Comparison of ENCODE assay signal across 12 cellular contexts in genomic region chr6:133955136-133955576, GRCh38. TPM values are rescaled to one million over a fixed set of nuclear protein-coding genes. Genes with fewer than 3 reads are reported as not detected.
A peak's percentile ranks its signal among the peaks of the same experiment; 100 is the strongest.
DNase-seq lines count a peak whose midpoint lies in the region; ATAC-seq, FAIRE-seq and TF ChIP-seq lines count a peak whose summit lies in the region.
"Had no signal": no experiment of that assay in that cellular context is flagged by ENCODE, and none has a peak within 500 bp of the region (broad histone marks: within the 10 kb centered on the region; RNA-seq: fewer than 3 reads in every experiment).

No MANE protein-coding gene starts in this region.

- H3K36me3 ChIP-seq in DND-41 (ENCODE audit: insufficient read depth, low read length) (no peaks in the 10 kb centered on the region; the same call in 1 of the 2 replicates), Karpas-422 (ENCODE audit: insufficient read depth, low read length) (no peaks in the 10 kb centered on the region), K562 (ENCODE audit: control insufficient read depth, insufficient read depth, low read length) (peaks cover 12% of the 10 kb centered on the region; the same call in 2 of the 3 replicates)

- WGBS in K562 (ENCODE audit: insufficient coverage, low coverage, missing lambda C conversion rate): 0% methylated on average over 5 of the region's 5 CpGs

- intact Hi-C loops in K562 (cut with micrococcal nuclease): loop anchor here (10.0 kb wide), 1 partner anchor 1230 kb away; the partner anchor contains the start of gene MYB

- peak overlapping the region; percentile 100 for H3K4me3 Mint-ChIP-seq in natural killer cell treated with Interleukin-12 subunit alpha and Interleukin-12 subunit beta and Interleukin-15 and Interleukin-18, amount 100 ng/mL, for 72 hours

- no peaks in the 10 kb centered on the region for H3K27me3 Mint-ChIP-seq in natural killer cell treated with Interleukin-12 subunit alpha and Interleukin-12 subunit beta and Interleukin-15 and Interleukin-18, amount 100 ng/mL, for 72 hours

- no peak for TF ChIP-seq RAD21 in K562 (CRISPR knock-in tag; conservative IDR thresholded peaks at IDR 0.05 in 1 of 2, IDR thresholded peaks at IDR 0.05 in 1 of 2)

- H3K9me3 ChIP-seq in DND-41 (ENCODE audit: insufficient read depth, low read length, severe bottlenecking): no peaks in the 10 kb centered on the region
- no peaks in the 10 kb centered on the region for H3K9me3 ChIP-seq in Karpas-422 (ENCODE audit: low read length)
- no peaks in the 10 kb centered on the region for H3K9me3 ChIP-seq in K562 (replicated peaks; ENCODE audit: control insufficient read depth, insufficient read depth, low read depth, low read length)

- no peak for TF ChIP-seq CTCF in DND-41 (IDR thresholded peaks at IDR 0.05; ENCODE audit: borderline replicate concordance, extremely low read depth, low read length, poor library complexity, severe bottlenecking)
- TF ChIP-seq CTCF in K562 (IDR thresholded peaks at IDR 0.05 in 2 of 3, conservative IDR thresholded peaks at IDR 0.05 in 1 of 3; ENCODE audit: insufficient read depth in 2 of 3, low read depth in 1 of 3, low read length in 3 of 3): no peak

- no peaks in the 10 kb centered on the region for H3K9me2 ChIP-seq in Karpas-422 (replicated peaks; ENCODE audit: insufficient read depth, low read length)

- H3K9ac ChIP-seq in DND-41 (ENCODE audit: low read depth, low read length): peak overlapping the region; percentile 23; the same call in 1 of the 2 replicates
- H3K9ac ChIP-seq in Karpas-422 (ENCODE audit: low read length): peak overlapping the region; percentile 86
- peak overlapping the region; percentile 73 to 78 for H3K9ac ChIP-seq in K562 (ENCODE audit: insufficient read depth in 1 of 2, low read depth in 2 of 2, low read length in 2 of 2)
- H3K9ac ChIP-seq: parathyroid adenoma had no signal

- DNase-seq in DND-41 (no peak), Karpas-422 (no peak), K562 (ENCODE audit: extremely low read depth in 1 of 4, low spot score in 3 of 4) (peak in 1 of 4 experiments; percentile 67)
- no peak for DNase-seq in natural killer cell treated with Interleukin-12 subunit alpha and Interleukin-12 subunit beta and Interleukin-15 and Interleukin-18, amount 100 ng/mL, for 72 hours (ENCODE audit: low spot score)
- DNase-seq in stimulated activated CD4-positive, alpha-beta T cell treated with anti-CD3 and anti-CD28 coated beads, Interleukin-2, amount 100 ng/mL, for 24 hours: no peak
- DNase-seq in stimulated activated CD4-positive, alpha-beta T cell treated with anti-CD3 and anti-CD28 coated beads, Interleukin-15, amount 100 ng/mL, for 24 hours: no peak
- DNase-seq: DMS79 treated with DMSO at 0.1 percent for 48 hours, islet precursor cell, NCI-H774, T-helper 9 cell had no signal

- peak overlapping the region in 1 of 2 experiments; percentile 85; a peak in 1 of 4 replicates for H3K4me3 ChIP-seq in DND-41 (ENCODE audit: low read depth in 1 of 2, low read length in 2 of 2)
- H3K4me3 ChIP-seq in Karpas-422 (ENCODE audit: low read length): peak overlapping the region; percentile 89
- H3K4me3 ChIP-seq in K562: peak overlapping the region; percentile 92

- no peaks in the 10 kb centered on the region for H3K9me3 Mint-ChIP-seq in natural killer cell treated with Interleukin-12 subunit alpha and Interleukin-12 subunit beta and Interleukin-15 and Interleukin-18, amount 100 ng/mL, for 72 hours

- H3K9me1 ChIP-seq in K562 (ENCODE audit: control insufficient read depth, insufficient read depth, low read length): no peaks in the 10 kb centered on the region

- in situ Hi-C loops in K562 (cut with MboI): no loop called here

- CTCF ChIA-PET in K562 (lab: Yijun Ruan, JAX; ENCODE audit: low intra/inter-chr PET ratio): no interaction called here

- POLR2A ChIA-PET in K562 (lab: Yijun Ruan, JAX): interaction anchor here (0.6 to 3.7 kb wide), 9 partner anchors 9 to 298 kb away, joined by 3 to 19 read pairs (median 4); no protein-coding TSS in a partner anchor

- peak; percentile 52; the same call in 1 of the 2 replicates for TF ChIP-seq POLR2A in K562 (conservative IDR thresholded peaks at IDR 0.05)

- no peak for TF ChIP-seq EP300 in K562 (IDR thresholded peaks at IDR 0.05; ENCODE audit: low read length)

- peaks cover 70% of the 10 kb centered on the region for H3K79me2 ChIP-seq in DND-41 (ENCODE audit: insufficient read depth, low read length)
- peaks cover 72% of the 10 kb centered on the region for H3K79me2 ChIP-seq in Karpas-422 (ENCODE audit: low read length)
- peaks cover 83% of the 10 kb centered on the region for H3K79me2 ChIP-seq in K562 (ENCODE audit: control insufficient read depth, insufficient read depth, low read length)

- H3K4me1 ChIP-seq in DND-41 (ENCODE audit: insufficient read depth, low read length): peaks cover 41% of the 10 kb centered on the region
- H3K4me1 ChIP-seq in Karpas-422 (ENCODE audit: low read length): peaks cover 54% of the 10 kb centered on the region
- H3K4me1 ChIP-seq in K562 (replicated peaks in 1 of 2; ENCODE audit: control insufficient read depth in 2 of 2, insufficient read depth in 2 of 2, low read length in 2 of 2): peaks cover 21 to 24% of the 10 kb centered on the region in 2 experiments
- H3K4me1 ChIP-seq: parathyroid adenoma had no signal

- no peak for ATAC-seq in DND-41 (ENCODE audit: insufficient read depth, low read depth)
- ATAC-seq in K562: peak; percentile 22
- ATAC-seq in natural killer cell treated with Interleukin-12 subunit alpha and Interleukin-12 subunit beta and Interleukin-15 and Interleukin-18, amount 100 ng/mL, for 72 hours: no peak
- no peak for ATAC-seq in HG02798 (IDR thresholded peaks at IDR 0.05; ENCODE audit: poor library complexity, unreplicated experiment)

- peak overlapping the region; percentile 93 to 95 for H3K27ac Mint-ChIP-seq in natural killer cell treated with Interleukin-12 subunit alpha and Interleukin-12 subunit beta and Interleukin-15 and Interleukin-18, amount 100 ng/mL, for 72 hours

- no TSS peak for BruUV-seq in K562 (replicated peaks; lab: Mats Ljungman, UMichigan)

- peaks cover 57 to 63% of the 10 kb centered on the region in 2 donors for H3K4me1 Mint-ChIP-seq in natural killer cell treated with Interleukin-12 subunit alpha and Interleukin-12 subunit beta and Interleukin-15 and Interleukin-18, amount 100 ng/mL, for 72 hours (ENCODE audit: low read depth in 2 of 2)

- H3K27ac ChIP-seq in DND-41 (ENCODE audit: low read length) (no peak overlapping the region), Karpas-422 (ENCODE audit: low read length) (peak overlapping the region; percentile 65), K562 (ENCODE audit: extremely low read depth, low read depth, low read length) (peak overlapping the region; percentile 87)
- H3K27ac ChIP-seq: parathyroid adenoma had no signal

- H3K36me3 Mint-ChIP-seq in natural killer cell treated with Interleukin-12 subunit alpha and Interleukin-12 subunit beta and Interleukin-15 and Interleukin-18, amount 100 ng/mL, for 72 hours: no peaks in the 10 kb centered on the region

- H4K20me1 ChIP-seq in DND-41 (ENCODE audit: insufficient read depth, low read length) (peaks cover 42% of the 10 kb centered on the region), Karpas-422 (ENCODE audit: insufficient read depth, low read depth, low read length) (peaks cover 37% of the 10 kb centered on the region; the same call in 1 of the 2 replicates), K562 (replicated peaks; ENCODE audit: control insufficient read depth, insufficient read depth, low read length) (no peaks in the 10 kb centered on the region)

- no peak for FAIRE-seq in K562 (lab: Jason Lieb, UNC)

- H3K27me3 ChIP-seq in DND-41 (ENCODE audit: insufficient read depth, low read length, poor library complexity) (peaks cover 20% of the 10 kb centered on the region), Karpas-422 (ENCODE audit: low read length) (no peaks in the 10 kb centered on the region), K562 (ENCODE audit: control insufficient read depth in 2 of 2, insufficient read depth in 2 of 2, low read length in 2 of 2) (no peaks in the 10 kb centered on the region)

- H2AFZ ChIP-seq in DND-41 (ENCODE audit: low read depth, low read length): no peak overlapping the region
- no peak overlapping the region for H2AFZ ChIP-seq in Karpas-422 (ENCODE audit: low read length)
- H2AFZ ChIP-seq in K562 (ENCODE audit: low read depth, low read length): no peak overlapping the region
- H2AFZ ChIP-seq: parathyroid adenoma had no signal

- peak overlapping the region; percentile 99 for H3K4me2 ChIP-seq in DND-41 (ENCODE audit: insufficient read depth, low read length)
- H3K4me2 ChIP-seq in Karpas-422 (ENCODE audit: low read depth, low read length, poor library complexity, severe bottlenecking): peak overlapping the region; percentile 83
- H3K4me2 ChIP-seq in K562 (ENCODE audit: insufficient read depth, low read length): peak overlapping the region; percentile 99

TF ChIP-seq in K562, 482 proteins besides CTCF, POLR2A, EP300 and RAD21 (continues in another document):
- TF ChIP-seq MEF2A (IDR thresholded peaks at IDR 0.05; ENCODE audit: control insufficient read depth, low read depth, low read length): no peak
- TF ChIP-seq EZH2 (IDR thresholded peaks at IDR 0.05; ENCODE audit: borderline replicate concordance, low read depth, low read length): no peak
- no peak for TF ChIP-seq MAZ (CRISPR knock-in tag; conservative IDR thresholded peaks at IDR 0.05 in 1 of 2, IDR thresholded peaks at IDR 0.05 in 1 of 2)
- no peak for TF ChIP-seq SMARCB1 (IDR thresholded peaks at IDR 0.05; ENCODE audit: insufficient read length, low read depth)

RNA-seq across cellular contexts. Expression of gene TBPL1, which starts 2.1 kb away (rescaled TPM):
- total RNA-seq in Karpas-422 (2014; rRNA removed; shearing (Covaris generic); ENCODE audit: low replicate concordance): 45.6 and 161 TPM in 2 replicates
- total RNA-seq in K562 (2011; cell fraction: chromatin; rRNA removed; ENCODE audit: low replicate concordance): 34.2 and 47.0 TPM in 2 replicates
- 15.3 and 15.9 TPM in 2 replicates for total RNA-seq in K562 (2011; cell fraction: nucleolus; rRNA removed)
- total RNA-seq in K562 (2011; cell fraction: nucleoplasm; rRNA removed): 30.6 and 43.0 TPM in 2 replicates
- total RNA-seq in K562 (2014; rRNA removed) (78.1 and 103 TPM in 2 replicates), K562 (2014; rRNA removed; fragmentation: Illumina TruSeq; extraction: Trizol) (130 and 152 TPM in 2 replicates), K562 (2015; rRNA removed; fragmentation: Illumina TruSeq; extraction: Trizol) (93.9 and 100 TPM in 2 replicates), K562 (2021) (117 and 122 TPM in 2 replicates)
- polyA plus RNA-seq in K562 (2011; rRNA removed) (97.4 and 152 TPM in 2 replicates), K562 (2014; fragmentation: Illumina TruSeq; extraction: Trizol) (99.2 and 119 TPM in 2 replicates), K562 (2014; fragmentation: Nextera tagmentation; extraction: Ambion mirVana) (100 to 1,000 TPM; 107 to 147 TPM), K562 (2014; rRNA removed) (105 and 172 TPM in 2 replicates)
- 36.3 and 53.2 TPM in 2 replicates for polyA plus RNA-seq in K562 (2011; cell fraction: cytosol; rRNA removed)
- polyA plus RNA-seq in K562 (2011; cell fraction: nucleus; rRNA removed): 72.5 and 93.1 TPM in 2 replicates
- 112 and 178 TPM in 2 replicates for polyA plus RNA-seq in K562 (2012)
- polyA minus RNA-seq in K562 (2011; rRNA and poly(A)+ RNA removed): 67.4 and 91.3 TPM in 2 replicates
- polyA minus RNA-seq in K562 (2011; cell fraction: cytosol; rRNA and poly(A)+ RNA removed): 29.2 and 63.0 TPM in 2 replicates
- polyA minus RNA-seq in K562 (2011; cell fraction: nucleus; rRNA and poly(A)+ RNA removed): 16.3 and 20.2 TPM in 2 replicates
- 10 to 100 TPM; 46.6 to 54.4 TPM for total RNA-seq in natural killer cell treated with Interleukin-12 subunit alpha and Interleukin-12 subunit beta and Interleukin-15 and Interleukin-18, amount 100 ng/mL, for 72 hours

Comparison
In these comparisons a context has a peak if more than half of its experiments do, and no peak if none do; other contexts are left out.
1. H3K9ac ChIP-seq: peak in every context shown above with its lines; median percentile 86 in Karpas-422; 76 in K562; 23 in DND-41.